ENCODE assay signal across 1 cellular context in genomic region chr16:50724237-50724747, GRCh38.
TF ChIP-seq lines count a peak whose summit lies in the region.

No MANE protein-coding gene starts in this region.

TF ChIP-seq in HepG2, 621 proteins besides CTCF, POLR2A, EP300 and RAD21:
- TF ChIP-seq LBX2 (CRISPR knock-in tag; IDR thresholded peaks at IDR 0.05; ENCODE audit: borderline replicate concordance) (no peak), SRF (IDR thresholded peaks at IDR 0.05; ENCODE audit: low read depth, low read length) (peak; percentile 93), SP5 (CRISPR knock-in tag; IDR thresholded peaks at IDR 0.05; ENCODE audit: borderline replicate concordance, low read depth) (no peak), GABPA (IDR thresholded peaks at IDR 0.05; ENCODE audit: low read depth, low read length) (no peak), GABPA (CRISPR knock-in tag; IDR thresholded peaks at IDR 0.05; ENCODE audit: low read depth) (peak; percentile 46; the same call in 1 of the 2 replicates), UBTF (CRISPR knock-in tag; IDR thresholded peaks at IDR 0.05) (no peak)
